21 cellular contexts compared by ENCODE assay signal in the genomic region with DNA sequence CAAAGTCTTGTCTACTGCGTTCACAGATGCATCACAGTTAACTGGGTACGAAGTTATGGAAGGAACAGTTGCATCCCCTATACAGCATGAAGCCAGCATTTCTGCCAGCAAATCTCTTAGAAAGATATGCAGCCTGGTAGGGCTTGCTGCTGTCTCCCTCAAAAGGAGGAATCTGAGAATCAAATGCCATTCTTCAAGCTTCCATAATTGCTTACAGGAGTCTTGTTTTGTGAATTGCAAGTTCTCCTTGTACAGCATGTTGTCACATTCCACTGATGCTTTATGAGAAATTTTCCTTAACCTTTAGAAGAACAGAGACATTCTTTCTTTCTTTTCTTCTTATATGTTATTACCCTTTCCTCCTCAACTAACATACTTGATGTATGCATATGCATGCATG.
A peak's percentile ranks its signal among the peaks of the same experiment; 100 is the strongest.
DNase-seq lines count a peak whose midpoint lies in the region; ATAC-seq and TF ChIP-seq lines count a peak whose summit lies in the region.
"Had no signal": no experiment of that assay in that cellular context is flagged by ENCODE, and none has a peak within 500 bp of the region (broad histone marks: within the 10 kb centered on the region; RNA-seq: fewer than 3 reads in every experiment).

No MANE protein-coding gene starts in this region.

- H2AFZ ChIP-seq in IMR-90 (replicated peaks; ENCODE audit: low read length, poor library complexity), result no peak overlapping the region

- no peak for TF ChIP-seq EP300 in sigmoid colon (IDR thresholded peaks at IDR 0.05)

- peaks cover 8% of the 10 kb centered on the region for H3K9me1 ChIP-seq in IMR-90 (ENCODE audit: insufficient read depth, low read length)

- TF ChIP-seq CTCF in AG10803 (conservative IDR thresholded peaks at IDR 0.05; ENCODE audit: low read length) (no peak), IMR-90 (conservative IDR thresholded peaks at IDR 0.05; ENCODE audit: low read depth, low read length) (no peak), sigmoid colon (IDR thresholded peaks at IDR 0.05) (no peak), gastrocnemius medialis (IDR thresholded peaks at IDR 0.05 in 4 of 5, conservative IDR thresholded peaks at IDR 0.05 in 1 of 5) (no peak)

- peak overlapping the region; percentile 16; the same call in 2 of the 3 replicates for H2BK15ac ChIP-seq in IMR-90 (ENCODE audit: low read depth, low read length)

- peak overlapping the region; percentile 79; the same call in 1 of the 2 replicates for H3K56ac ChIP-seq in IMR-90 (ENCODE audit: extremely low read depth, insufficient read depth, low read length)

- DNase-seq in AG10803 (ENCODE audit: low read depth), result peak; percentile 64
- DNase-seq in IMR-90, result no peak
- DNase-seq in fibroblast of gingiva (ENCODE audit: low read depth), result peak; percentile 68
- no peak for DNase-seq in sigmoid colon
- DNase-seq in NCI-H1694 treated with DMSO at 0.1 percent for 48 hours (lab: John Stamatoyannopoulos, UW), result no peak
- DNase-seq in KG1 (lab: John Stamatoyannopoulos, UW), result no peak
- DNase-seq in gastrocnemius medialis, result no peak
- DNase-seq: GF-D8; NCI-H1092; NCI-H1436; NCI-H1930; NCI-H2227 treated with DMSO at 0.1 percent for 48 hours; NCI-H510A treated with DMSO at 0.1 percent for 48 hours; NCI-H748 treated with DMSO at 0.1 percent for 48 hours; NK-92 treated with Interleukin-12 subunit alpha and Interleukin-12 subunit beta, amount 100 ng/mL, for 24 hours; SIG-M5 had no signal

- peak overlapping the region; percentile 46 to 65; a peak in 3 of 4 replicates for H4K8ac ChIP-seq in IMR-90 (ENCODE audit: low read depth in 2 of 2, low read length in 2 of 2)

- in situ Hi-C loops in IMR-90 (cut with MboI; ENCODE audit: low sequenced_read_pairs) (no loop called here), gastrocnemius medialis (cut with MboI; ENCODE audit: low sequenced_read_pairs in 4 of 4) (no loop called here)

- no TSS peak for BruUV-seq in IMR-90 (replicated peaks; lab: Mats Ljungman, UMichigan)

- H2AK5ac ChIP-seq in IMR-90 (ENCODE audit: low read depth, low read length), result peak overlapping the region; percentile 74

- no peak for TF ChIP-seq POLR2A in IMR-90 (IDR thresholded peaks at IDR 0.05; ENCODE audit: low read depth, low read length)
- TF ChIP-seq POLR2A in sigmoid colon (IDR thresholded peaks at IDR 0.05), result no peak
- no peak for TF ChIP-seq POLR2A in gastrocnemius medialis (IDR thresholded peaks at IDR 0.05)

- H2BK120ac ChIP-seq in IMR-90 (ENCODE audit: low read depth, low read length), result peak overlapping the region; percentile 93

- no peaks in the 10 kb centered on the region for H3K27me3 ChIP-seq in IMR-90 (ENCODE audit: control insufficient read depth, insufficient read depth, low read length)
- H3K27me3 ChIP-seq in sigmoid colon, result no peaks in the 10 kb centered on the region
- H3K27me3 ChIP-seq in gastrocnemius medialis, result no peaks in the 10 kb centered on the region

- no peak overlapping the region for H3K9ac ChIP-seq in IMR-90 (ENCODE audit: low read depth, low read length)

- peak overlapping the region; percentile 94 for H2BK20ac ChIP-seq in IMR-90 (ENCODE audit: low read depth, low read length)

- H3K27ac ChIP-seq in IMR-90 (ENCODE audit: insufficient read depth, low read length) (peak overlapping the region; percentile 55; the same call in 1 of the 2 replicates), sigmoid colon (peak overlapping the region in 3 of 4 donors; percentile 13 to 76 (median 76)), gastrocnemius medialis (no peak overlapping the region)
- H3K27ac ChIP-seq: C4-2B, HL-60, RWPE1 had no signal

- no peak for TF ChIP-seq RAD21 in IMR-90 (IDR thresholded peaks at IDR 0.05; ENCODE audit: low read length)

- H2BK5ac ChIP-seq in IMR-90 (ENCODE audit: low read depth, low read length, poor library complexity, severe bottlenecking), result peak overlapping the region; percentile 85

- dilution Hi-C loops in IMR-90 (cut with HindIII; ENCODE audit: low sequenced_read_pairs, unreplicated experiment), result no loop called here

- H3K4ac ChIP-seq in IMR-90 (ENCODE audit: low read depth, low read length), result peak overlapping the region; percentile 78

- peaks cover 30% of the 10 kb centered on the region for H3K4me1 ChIP-seq in IMR-90 (ENCODE audit: control insufficient read depth, insufficient read depth, low read length)
- H3K4me1 ChIP-seq in sigmoid colon, result peaks cover 0 to 74% (median 49%) of the 10 kb centered on the region in 4 donors
- H3K4me1 ChIP-seq in gastrocnemius medialis, result no peaks in the 10 kb centered on the region

- peaks cover 15 to 55% of the 10 kb centered on the region in 2 experiments for H3K79me1 ChIP-seq in IMR-90 (ENCODE audit: low read depth in 1 of 2, low read length in 2 of 2)

- intact Hi-C loops in IMR-90 (cut with micrococcal nuclease) (loop anchor here (5.0 to 10.0 kb wide), 2 partner anchors 144 to 342 kb away; partner anchors contain the start of gene PTN), sigmoid colon (cut with DNase I) (loop anchor here (10.0 kb wide), 1 partner anchor 142 kb away; no protein-coding TSS in a partner anchor), gastrocnemius medialis (cut with DNase I; ENCODE audit: low total_unique reads) (no loop called here)

- H3K4me2 ChIP-seq in IMR-90 (ENCODE audit: low read depth, low read length), result no peak overlapping the region; the same call in 1 of the 2 replicates

- H3K9me3 ChIP-seq in IMR-90 (ENCODE audit: control insufficient read depth, insufficient read depth, low read length), result no peaks in the 10 kb centered on the region
- H3K9me3 ChIP-seq in sigmoid colon, result no peaks in the 10 kb centered on the region
- no peaks in the 10 kb centered on the region for H3K9me3 ChIP-seq in gastrocnemius medialis

- peak overlapping the region; percentile 70 for H3K14ac ChIP-seq in IMR-90 (replicated peaks; ENCODE audit: low read depth, low read length)

- CTCF ChIA-PET in IMR-90 (lab: Yijun Ruan, JAX), result no interaction called here

- no CpG with 5 or more reads among the region's 2 CpGs for WGBS in IMR-90 (ENCODE audit: extremely low coverage in 2 of 2, insufficient read length in 1 of 2), 2 experiments
- 68 to 88% methylated on average over 2 of the region's 2 CpGs for WGBS in sigmoid colon, 2 donors

- H4K91ac ChIP-seq in IMR-90 (ENCODE audit: insufficient read depth, low read depth, low read length), result peak overlapping the region; percentile 77

- H3K18ac ChIP-seq in IMR-90 (ENCODE audit: low read depth, low read length), result peak overlapping the region; percentile 88; the same call in 1 of the 2 replicates

- H2AK9ac ChIP-seq in IMR-90 (replicated peaks; ENCODE audit: low read depth, low read length, poor library complexity), result no peak overlapping the region

- ATAC-seq in IMR-90 (ENCODE audit: low read depth), result no peak
- ATAC-seq in gastrocnemius medialis, result no peak
- ATAC-seq: HepG2, SK-N-SH treated with all-trans-retinoic acid at 6 μM for 48 hours had no signal

- POLR2A ChIA-PET in IMR-90 (lab: Charles Lee; ENCODE audit: unreplicated experiment), result interaction anchor here (0.5 kb wide), 1 partner anchor 700 kb away, joined by 3 read pairs; no protein-coding TSS in a partner anchor

- H3K36me3 ChIP-seq in IMR-90 (ENCODE audit: control insufficient read depth, insufficient read depth, low read length) (peaks cover 13% of the 10 kb centered on the region), sigmoid colon (no peaks in the 10 kb centered on the region), gastrocnemius medialis (no peaks in the 10 kb centered on the region)

- peak overlapping the region; percentile 44; the same call in 1 of the 2 replicates for H3K23ac ChIP-seq in IMR-90 (ENCODE audit: low read depth, low read length)

- no peaks in the 10 kb centered on the region for H4K20me1 ChIP-seq in IMR-90 (ENCODE audit: insufficient read depth, low read length)

- H3K4me3 ChIP-seq in AG10803 (ENCODE audit: low read length) (no peak overlapping the region), IMR-90 (ENCODE audit: insufficient read depth, low read depth, low read length) (no peak overlapping the region), sigmoid colon (no peak overlapping the region), gastrocnemius medialis (no peak overlapping the region)

- H4K5ac ChIP-seq in IMR-90 (ENCODE audit: low read depth, low read length), result peak overlapping the region; percentile 93; the same call in 1 of the 2 replicates

TF ChIP-seq in IMR-90, 13 proteins besides CTCF, POLR2A, EP300 and RAD21:
- TF ChIP-seq USF2 (IDR thresholded peaks at IDR 0.05; ENCODE audit: low read depth, low read length) (no peak), RCOR1 (IDR thresholded peaks at IDR 0.05; ENCODE audit: insufficient replicate concordance, low read length) (no peak), ELK1 (IDR thresholded peaks at IDR 0.05; ENCODE audit: borderline replicate concordance, low read depth, low read length) (no peak), MAFK (IDR thresholded peaks at IDR 0.05; ENCODE audit: low read depth, low read length) (no peak), NFE2L2 (IDR thresholded peaks at IDR 0.05; ENCODE audit: low read depth, low read length) (no peak), SMC3 (IDR thresholded peaks at IDR 0.05; ENCODE audit: low read depth, low read length) (no peak), MAZ (IDR thresholded peaks at IDR 0.05; ENCODE audit: borderline replicate concordance, low read depth, low read length) (no peak), RFX5 (IDR thresholded peaks at IDR 0.05; ENCODE audit: low read depth, low read length) (no peak), CEBPB (IDR thresholded peaks at IDR 0.05; ENCODE audit: low read depth, low read length) (no peak), MXI1 (IDR thresholded peaks at IDR 0.05; ENCODE audit: borderline replicate concordance, low read depth, low read length) (no peak), FOS (IDR thresholded peaks at IDR 0.05; ENCODE audit: low read depth, low read length) (no peak), BHLHE40 (IDR thresholded peaks at IDR 0.05; ENCODE audit: low read depth, low read length) (no peak), CHD1 (IDR thresholded peaks at IDR 0.05; ENCODE audit: low read depth, low read length) (no peak)

Comparison
In these comparisons a context has a peak if more than half of its experiments do, and no peak if none do; other contexts are left out.
1. DNase-seq: peak in AG10803 (single experiment) and fibroblast of gingiva (single experiment); none in IMR-90 (single experiment), sigmoid colon (single experiment), NCI-H1694 treated with DMSO at 0.1 percent for 48 hours (single experiment), KG1 (single experiment) and gastrocnemius medialis (0 of 2).
2. H3K27ac ChIP-seq: peak in IMR-90 (single experiment) and sigmoid colon (3 of 4); none in gastrocnemius medialis (0 of 4).